ENCODE assay signal across 19 cellular contexts in genomic region chr6:109370336-109370735, GRCh38. TPM values are rescaled to one million over a fixed set of nuclear protein-coding genes. Genes with fewer than 3 reads are reported as not detected.
DNase-seq lines count a peak whose midpoint lies in the region; ATAC-seq lines count a peak whose summit lies in the region.
"Had no signal": no experiment of that assay in that cellular context is flagged by ENCODE, and none has a peak within 500 bp of the region (broad histone marks: within the 10 kb centered on the region; RNA-seq: fewer than 3 reads in every experiment).

No MANE protein-coding gene starts in this region.

- peak overlapping the region; percentile 48 for H3K27ac ChIP-seq in subcutaneous abdominal adipose tissue (ENCODE audit: low read depth, low read length)
- H3K27ac ChIP-seq: A549 had no signal

- H3K9ac ChIP-seq in subcutaneous abdominal adipose tissue (ENCODE audit: low read length in 5 of 5): no peak overlapping the region

- no peak for DNase-seq in activated T-cell treated with anti-CD3 and anti-CD28 coated beads, Interleukin-2, amount 50 U/mL, for 24 hours
- no peak for DNase-seq in activated T-cell treated with anti-CD3 and anti-CD28 coated beads, Interleukin-2, amount 50 U/mL, for 1 hour
- no peak for DNase-seq in activated T-helper 1 cell treated with anti-CD3 and anti-CD28 coated beads, Interleukin-12 subunit alpha, Interleukin-12 subunit beta, Interleukin-2, Interleukin-4 antibody, amounts not matched to agents 30 ng/mL and 10 ng/mL and 1 ng/mL, durations not matched to agents 14 hours and 24 hours and 36 hours (ENCODE audit: low spot score)
- peak; percentile 69 for DNase-seq in fibroblast of peridontal ligament (ENCODE audit: extremely low read depth)
- no peak for DNase-seq in NCI-H69 (lab: John Stamatoyannopoulos, UW)
- DNase-seq: BE2C, EL, GF-D8, Karpas-422, MV-4-11, NCI-H1694, NCI-H2081, NCI-H2171, NCI-H526, Right ventricle myocardium superior had no signal

- H3K27me3 Mint-ChIP-seq in activated T-cell treated with anti-CD3 and anti-CD28 coated beads, Interleukin-2, amount 50 U/mL, for 24 hours: no peaks in the 10 kb centered on the region
- no peaks in the 10 kb centered on the region for H3K27me3 Mint-ChIP-seq in activated T-helper 1 cell treated with anti-CD3 and anti-CD28 coated beads, Interleukin-12 subunit alpha, Interleukin-12 subunit beta, Interleukin-2, Interleukin-4 antibody, amounts not matched to agents 30 ng/mL and 10 ng/mL and 1 ng/mL, durations not matched to agents 14 hours and 24 hours and 36 hours (ENCODE audit: insufficient read depth)
- H3K27me3 Mint-ChIP-seq: IgD-negative memory B cell had no signal

- H3K4me3 Mint-ChIP-seq in activated T-cell treated with anti-CD3 and anti-CD28 coated beads, Interleukin-2, amount 50 U/mL, for 24 hours: no peak overlapping the region
- H3K4me3 Mint-ChIP-seq in activated T-helper 1 cell treated with anti-CD3 and anti-CD28 coated beads, Interleukin-12 subunit alpha, Interleukin-12 subunit beta, Interleukin-2, Interleukin-4 antibody, amounts not matched to agents 30 ng/mL and 10 ng/mL and 1 ng/mL, durations not matched to agents 14 hours and 24 hours and 36 hours: no peak overlapping the region
- H3K4me3 Mint-ChIP-seq: IgD-negative memory B cell had no signal

- H3K27ac Mint-ChIP-seq in activated T-cell treated with anti-CD3 and anti-CD28 coated beads, Interleukin-2, amount 50 U/mL, for 24 hours: peak overlapping the region; percentile 50
- peak overlapping the region; percentile 26 for H3K27ac Mint-ChIP-seq in activated T-helper 1 cell treated with anti-CD3 and anti-CD28 coated beads, Interleukin-12 subunit alpha, Interleukin-12 subunit beta, Interleukin-2, Interleukin-4 antibody, amounts not matched to agents 30 ng/mL and 10 ng/mL and 1 ng/mL, durations not matched to agents 14 hours and 24 hours and 36 hours

- no peaks in the 10 kb centered on the region for H3K9me3 ChIP-seq in subcutaneous abdominal adipose tissue (ENCODE audit: control insufficient read depth in 5 of 5, low read length in 5 of 5)
- H3K9me3 ChIP-seq: A549, BE2C had no signal

- H3K4me1 Mint-ChIP-seq in activated T-cell treated with anti-CD3 and anti-CD28 coated beads, Interleukin-2, amount 50 U/mL, for 24 hours (ENCODE audit: low read depth): peaks cover 60% of the 10 kb centered on the region
- H3K4me1 Mint-ChIP-seq in activated T-helper 1 cell treated with anti-CD3 and anti-CD28 coated beads, Interleukin-12 subunit alpha, Interleukin-12 subunit beta, Interleukin-2, Interleukin-4 antibody, amounts not matched to agents 30 ng/mL and 10 ng/mL and 1 ng/mL, durations not matched to agents 14 hours and 24 hours and 36 hours (ENCODE audit: low read depth): peaks cover 56% of the 10 kb centered on the region

- no peak overlapping the region for H3K4me3 ChIP-seq in subcutaneous abdominal adipose tissue (ENCODE audit: low read depth in 1 of 5, low read length in 5 of 5)
- H3K4me3 ChIP-seq: A549 had no signal

- peaks cover 0 to 47% (median 12%) of the 10 kb centered on the region in 5 donors for H3K4me1 ChIP-seq in subcutaneous abdominal adipose tissue (ENCODE audit: control insufficient read depth in 5 of 5, insufficient read depth in 5 of 5, low read length in 5 of 5)

- no peak for ATAC-seq in HG03039 (IDR thresholded peaks at IDR 0.05; ENCODE audit: unreplicated experiment)
- ATAC-seq: A549 had no signal

- intact Hi-C loops in activated T-helper 1 cell treated with anti-CD3 and anti-CD28 coated beads, Interleukin-12 subunit alpha, Interleukin-12 subunit beta, Interleukin-2, Interleukin-4 antibody, amounts not matched to agents 30 ng/mL and 10 ng/mL and 1 ng/mL, durations not matched to agents 14 hours and 24 hours and 36 hours (cut with micrococcal nuclease): loop anchor here (2.0 to 10.0 kb wide), 2 partner anchors 14 to 426 kb away; no protein-coding TSS in a partner anchor

- H3K27me3 ChIP-seq in subcutaneous abdominal adipose tissue (ENCODE audit: control insufficient read depth in 5 of 5, insufficient read depth in 4 of 5, low read length in 5 of 5): no peaks in the 10 kb centered on the region
- H3K27me3 ChIP-seq: BE2C had no signal

- H3K9me3 Mint-ChIP-seq in activated T-cell treated with anti-CD3 and anti-CD28 coated beads, Interleukin-2, amount 50 U/mL, for 24 hours: no peaks in the 10 kb centered on the region
- no peaks in the 10 kb centered on the region for H3K9me3 Mint-ChIP-seq in activated T-helper 1 cell treated with anti-CD3 and anti-CD28 coated beads, Interleukin-12 subunit alpha, Interleukin-12 subunit beta, Interleukin-2, Interleukin-4 antibody, amounts not matched to agents 30 ng/mL and 10 ng/mL and 1 ng/mL, durations not matched to agents 14 hours and 24 hours and 36 hours
- H3K9me3 Mint-ChIP-seq: IgD-negative memory B cell had no signal

- peaks cover 67 to 79% (median 76%) of the 10 kb centered on the region in 5 donors for H3K36me3 ChIP-seq in subcutaneous abdominal adipose tissue (ENCODE audit: control insufficient read depth in 5 of 5, insufficient read depth in 5 of 5, low read length in 5 of 5)

- peaks cover 98% of the 10 kb centered on the region for H3K36me3 Mint-ChIP-seq in activated T-cell treated with anti-CD3 and anti-CD28 coated beads, Interleukin-2, amount 50 U/mL, for 24 hours (ENCODE audit: low read depth)
- H3K36me3 Mint-ChIP-seq in activated T-helper 1 cell treated with anti-CD3 and anti-CD28 coated beads, Interleukin-12 subunit alpha, Interleukin-12 subunit beta, Interleukin-2, Interleukin-4 antibody, amounts not matched to agents 30 ng/mL and 10 ng/mL and 1 ng/mL, durations not matched to agents 14 hours and 24 hours and 36 hours (ENCODE audit: low read depth): peaks cover 64% of the 10 kb centered on the region

RNA-seq across cellular contexts. Expression of gene CD164, which starts 11.9 kb away (rescaled TPM):
- 249 and 251 TPM in 2 replicates for total RNA-seq in activated T-helper 1 cell treated with anti-CD3 and anti-CD28 coated beads, Interleukin-12 subunit alpha, Interleukin-12 subunit beta, Interleukin-2, Interleukin-4 antibody, amounts not matched to agents 30 ng/mL and 10 ng/mL and 1 ng/mL, durations not matched to agents 14 hours and 24 hours and 36 hours
